1 cellular context compared by ENCODE assay signal in the genomic region with DNA sequence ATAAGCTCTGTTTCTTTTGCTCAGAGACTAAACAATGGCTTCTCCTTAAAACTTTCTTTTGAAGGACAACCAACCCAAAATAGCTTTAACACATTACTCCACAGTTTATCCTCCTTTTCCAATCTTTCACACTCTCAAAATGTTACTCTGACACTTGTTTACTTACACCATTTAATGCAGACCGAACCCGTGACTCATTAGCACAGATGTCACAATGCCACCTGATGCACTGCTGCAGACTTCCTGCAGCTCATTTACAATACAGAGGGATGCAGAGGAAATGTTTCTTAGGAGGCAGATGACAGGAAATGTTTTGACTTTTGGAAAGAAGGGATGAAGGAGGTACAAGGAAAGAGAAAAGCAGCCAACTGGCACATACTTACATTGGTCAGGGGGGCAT.
TF ChIP-seq lines count a peak whose summit lies in the region.

No MANE protein-coding gene starts in this region.

TF ChIP-seq in IMR-90, 13 proteins besides CTCF, POLR2A, EP300 and RAD21 (continued from another document):
- TF ChIP-seq USF2 (IDR thresholded peaks at IDR 0.05; ENCODE audit: low read depth, low read length), result peak; percentile 14; the same call in 1 of the 2 replicates
- TF ChIP-seq, protein P1, sequence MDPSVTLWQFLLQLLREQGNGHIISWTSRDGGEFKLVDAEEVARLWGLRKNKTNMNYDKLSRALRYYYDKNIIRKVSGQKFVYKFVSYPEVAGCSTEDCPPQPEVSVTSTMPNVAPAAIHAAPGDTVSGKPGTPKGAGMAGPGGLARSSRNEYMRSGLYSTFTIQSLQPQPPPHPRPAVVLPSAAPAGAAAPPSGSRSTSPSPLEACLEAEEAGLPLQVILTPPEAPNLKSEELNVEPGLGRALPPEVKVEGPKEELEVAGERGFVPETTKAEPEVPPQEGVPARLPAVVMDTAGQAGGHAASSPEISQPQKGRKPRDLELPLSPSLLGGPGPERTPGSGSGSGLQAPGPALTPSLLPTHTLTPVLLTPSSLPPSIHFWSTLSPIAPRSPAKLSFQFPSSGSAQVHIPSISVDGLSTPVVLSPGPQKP (IDR thresholded peaks at IDR 0.05; ENCODE audit: borderline replicate concordance, low read depth, low read length), result no peak
- peak; percentile 47; the same call in 1 of the 2 replicates for TF ChIP-seq FOS (IDR thresholded peaks at IDR 0.05; ENCODE audit: low read depth, low read length)
- TF ChIP-seq MAFK (IDR thresholded peaks at IDR 0.05; ENCODE audit: low read depth, low read length), result no peak
- no peak for TF ChIP-seq NFE2L2 (IDR thresholded peaks at IDR 0.05; ENCODE audit: low read depth, low read length)
- TF ChIP-seq BHLHE40 (IDR thresholded peaks at IDR 0.05; ENCODE audit: low read depth, low read length), result peak; percentile 67
